26 cellular contexts compared by ENCODE assay signal in genomic region chr1:147812799-147813198, GRCh38. TPM values are rescaled to one million over a fixed set of nuclear protein-coding genes. Genes with fewer than 3 reads are reported as not detected.
"Had no signal": no experiment of that assay in that cellular context is flagged by ENCODE, and none has a peak within 500 bp of the region (broad histone marks: within the 10 kb centered on the region; RNA-seq: fewer than 3 reads in every experiment).

No MANE protein-coding gene starts in this region.

- H3K27me3 Mint-ChIP-seq: activated T-cell treated with anti-CD3 and anti-CD28 coated beads, Interleukin-2, amount 50 U/mL, for 24 hours had no signal

- H3K36me3 Mint-ChIP-seq: activated CD8-positive, alpha-beta memory T cell treated with anti-CD3 and anti-CD28 coated beads, Interleukin-2, amount 10 ng/mL, durations not matched to agents 7 days and 5 days; activated naive CD4-positive, alpha-beta T cell treated with anti-CD3 and anti-CD28 coated beads, Interleukin-2, amount 50 U/mL, for 24 hours had no signal

- H3K36me3 ChIP-seq: breast epithelium had no signal

- H3K9me3 ChIP-seq: breast epithelium had no signal

- H3K27ac Mint-ChIP-seq: activated B cell treated with CpG ODN at 0.5 μM for 24 hours; activated CD4-positive, alpha-beta T cell treated with anti-CD3 and anti-CD28 coated beads, Interleukin-2, amount 10 ng/mL, durations not matched to agents 24 days and 14 days; activated CD8-positive, alpha-beta memory T cell treated with anti-CD3 and anti-CD28 coated beads, Interleukin-2, amount 10 ng/mL, durations not matched to agents 7 days and 5 days; activated naive CD4-positive, alpha-beta T cell treated with anti-CD3 and anti-CD28 coated beads, Interleukin-2, amount 50 U/mL, for 24 hours; activated T-cell treated with anti-CD3 and anti-CD28 coated beads, Interleukin-2, amount 50 U/mL, for 24 hours; activated T-helper 1 cell treated with anti-CD3 and anti-CD28 coated beads, Interleukin-12 subunit alpha, Interleukin-12 subunit beta, Interleukin-2, Interleukin-4 antibody, amounts not matched to agents 30 ng/mL and 10 ng/mL and 1 ng/mL, durations not matched to agents 14 hours and 24 hours and 36 hours; T-helper 1 cell treated with Interleukin-12 subunit alpha and Interleukin-12 subunit beta and Interleukin-4 antibody, amounts not matched to agents 30 μg/mL and 1 μg/mL, for 36 hours had no signal

- ATAC-seq: activated CD8-positive, alpha-beta memory T cell treated with anti-CD3 and anti-CD28 coated beads, Interleukin-2, amount 10 ng/mL, durations not matched to agents 7 days and 5 days; PC-3 had no signal

- H3K4me1 Mint-ChIP-seq: activated B cell treated with CpG ODN at 0.5 μM for 24 hours; activated CD4-positive, alpha-beta T cell treated with anti-CD3 and anti-CD28 coated beads, Interleukin-2, amount 10 ng/mL, durations not matched to agents 24 days and 14 days; activated CD8-positive, alpha-beta memory T cell treated with anti-CD3 and anti-CD28 coated beads, Interleukin-2, amount 10 ng/mL, durations not matched to agents 7 days and 5 days; activated naive CD4-positive, alpha-beta T cell treated with anti-CD3 and anti-CD28 coated beads, Interleukin-2, amount 50 U/mL, for 24 hours had no signal

- H3K27me3 ChIP-seq: breast epithelium had no signal

- H3K4me3 Mint-ChIP-seq: activated B cell treated with CpG ODN at 0.5 μM for 24 hours; activated CD4-positive, alpha-beta T cell treated with anti-CD3 and anti-CD28 coated beads, Interleukin-2, amount 10 ng/mL, durations not matched to agents 24 days and 14 days; activated CD8-positive, alpha-beta memory T cell treated with anti-CD3 and anti-CD28 coated beads, Interleukin-2, amount 10 ng/mL, durations not matched to agents 7 days and 5 days; activated naive CD4-positive, alpha-beta T cell treated with anti-CD3 and anti-CD28 coated beads, Interleukin-2, amount 50 U/mL, for 24 hours; activated T-cell treated with anti-CD3 and anti-CD28 coated beads, Interleukin-2, amount 50 U/mL, for 24 hours; activated T-helper 1 cell treated with anti-CD3 and anti-CD28 coated beads, Interleukin-12 subunit alpha, Interleukin-12 subunit beta, Interleukin-2, Interleukin-4 antibody, amounts not matched to agents 30 ng/mL and 10 ng/mL and 1 ng/mL, durations not matched to agents 14 hours and 24 hours and 36 hours; T-helper 1 cell treated with Interleukin-12 subunit alpha and Interleukin-12 subunit beta and Interleukin-4 antibody, amounts not matched to agents 30 μg/mL and 1 μg/mL, for 36 hours had no signal

- H3K9me3 Mint-ChIP-seq: activated B cell treated with CpG ODN at 0.5 μM for 24 hours; activated CD4-positive, alpha-beta T cell treated with anti-CD3 and anti-CD28 coated beads, Interleukin-2, amount 10 ng/mL, durations not matched to agents 24 days and 14 days; activated naive CD4-positive, alpha-beta T cell treated with anti-CD3 and anti-CD28 coated beads, Interleukin-2, amount 50 U/mL, for 24 hours; activated T-cell treated with anti-CD3 and anti-CD28 coated beads, Interleukin-2, amount 50 U/mL, for 24 hours; activated T-helper 1 cell treated with anti-CD3 and anti-CD28 coated beads, Interleukin-12 subunit alpha, Interleukin-12 subunit beta, Interleukin-2, Interleukin-4 antibody, amounts not matched to agents 30 ng/mL and 10 ng/mL and 1 ng/mL, durations not matched to agents 14 hours and 24 hours and 36 hours; T-helper 1 cell treated with Interleukin-12 subunit alpha and Interleukin-12 subunit beta and Interleukin-4 antibody, amounts not matched to agents 30 μg/mL and 1 μg/mL, for 36 hours had no signal

- H3K4me3 ChIP-seq: breast epithelium had no signal

- DNase-seq: activated B cell treated with CpG ODN at 0.5 μM for 24 hours; activated CD4-positive, alpha-beta T cell treated with anti-CD3 and anti-CD28 coated beads for 1 hour; activated CD4-positive, alpha-beta T cell treated with anti-CD3 and anti-CD28 coated beads, Interleukin-2, amount 10 ng/mL, durations not matched to agents 24 days and 14 days; activated CD4-positive, alpha-beta T cell treated with anti-CD3 and anti-CD28 coated beads, Interleukin-2, amount 50 U/mL, for 48 hours; activated CD8-positive, alpha-beta memory T cell treated with anti-CD3 and anti-CD28 coated beads, Interleukin-2, amount 10 ng/mL, durations not matched to agents 7 days and 5 days; activated effector memory CD4-positive, alpha-beta T cell treated with Interleukin-2 at 50 U/mL for 16 hours; activated naive CD4-positive, alpha-beta T cell; activated T-cell treated with anti-CD3 and anti-CD28 coated beads, Interleukin-2, amount 50 U/mL, for 24 hours; aorta; KG1; MV-4-11; NCI-H1092 treated with DMSO at 0.1 percent for 48 hours; NCI-H1417 treated with DMSO at 0.1 percent for 48 hours; NCI-H1694 treated with DMSO at 0.1 percent for 48 hours; NCI-H2029 treated with DMSO at 0.1 percent for 48 hours; NCI-H510A treated with DMSO at 0.1 percent for 48 hours; NCI-H69; NK-92 treated with Interleukin-12 subunit alpha and Interleukin-12 subunit beta, amount 100 ng/mL, for 24 hours; PC-3; SHP77 treated with DMSO at 0.1 percent for 48 hours had no signal

- H3K4me1 ChIP-seq: breast epithelium had no signal

- H3K27ac ChIP-seq: breast epithelium had no signal

RNA-seq across cellular contexts. Expression of gene GJA5, which starts 52.4 kb away (rescaled TPM):
- total RNA-seq: activated B cell treated with CpG ODN at 0.5 μM for 24 hours; activated CD4-positive, alpha-beta T cell treated with anti-CD3 and anti-CD28 coated beads, Interleukin-2, amount 10 ng/mL, durations not matched to agents 24 days and 14 days; activated CD8-positive, alpha-beta memory T cell treated with anti-CD3 and anti-CD28 coated beads, Interleukin-2, amount 10 ng/mL, durations not matched to agents 7 days and 5 days; activated T-helper 1 cell treated with anti-CD3 and anti-CD28 coated beads, Interleukin-12 subunit alpha, Interleukin-12 subunit beta, Interleukin-2, Interleukin-4 antibody, amounts not matched to agents 30 ng/mL and 10 ng/mL and 1 ng/mL, durations not matched to agents 14 hours and 24 hours and 36 hours; LHCN-M2; SK-MEL-5 had no signal
